In genomic region chr18:49723648-49724180, GRCh38 we compare ENCODE assay signal across 10 cellular contexts.
DNase-seq lines count a peak whose midpoint lies in the region; ATAC-seq and TF ChIP-seq lines count a peak whose summit lies in the region.
"Had no signal": no experiment of that assay in that cellular context is flagged by ENCODE, and none has a peak within 500 bp of the region (broad histone marks: within the 10 kb centered on the region; RNA-seq: fewer than 3 reads in every experiment).

No MANE protein-coding gene starts in this region.

- no peaks in the 10 kb centered on the region for H3K36me3 Mint-ChIP-seq in activated naive CD4-positive, alpha-beta T cell treated with anti-CD3 and anti-CD28 coated beads, Interleukin-2, amount 50 U/mL, for 72 hours

- TF ChIP-seq POLR2A in testis (IDR thresholded peaks at IDR 0.05): no peak

- no peaks in the 10 kb centered on the region for H3K27me3 ChIP-seq in Panc1 (ENCODE audit: control insufficient read depth, insufficient read depth, low read length)
- no peaks in the 10 kb centered on the region for H3K27me3 ChIP-seq in testis

- peaks cover 16% of the 10 kb centered on the region for H3K4me1 ChIP-seq in Panc1 (ENCODE audit: control insufficient read depth, insufficient read depth, low read length)
- peaks cover 5% of the 10 kb centered on the region for H3K4me1 ChIP-seq in testis

- H3K9me3 ChIP-seq in Panc1 (ENCODE audit: control insufficient read depth, insufficient read depth, low read depth, low read length) (no peaks in the 10 kb centered on the region), testis (no peaks in the 10 kb centered on the region)

- H3K4me3 ChIP-seq in Panc1 (ENCODE audit: low read depth in 2 of 2, low read length in 2 of 2) (peak overlapping the region in 1 of 2 experiments; percentile 37; a peak in 2 of 4 replicates), fibroblast of pulmonary artery (replicated peaks; ENCODE audit: low read depth, low read length) (no peak overlapping the region), testis (no peak overlapping the region)
- H3K4me3 ChIP-seq: lung had no signal

- H3K9me3 Mint-ChIP-seq in activated naive CD4-positive, alpha-beta T cell treated with anti-CD3 and anti-CD28 coated beads, Interleukin-2, amount 50 U/mL, for 72 hours: no peaks in the 10 kb centered on the region

- peak; percentile 80 to 91 for ATAC-seq in activated naive CD4-positive, alpha-beta T cell treated with anti-CD3 and anti-CD28 coated beads, Interleukin-2, amount 50 U/mL, for 72 hours
- peak; percentile 93 for ATAC-seq in Panc1

- no peak for DNase-seq in activated naive CD4-positive, alpha-beta T cell treated with anti-CD3 and anti-CD28 coated beads, Interleukin-2, amount 50 U/mL, for 72 hours (ENCODE audit: low spot score in 2 of 2)
- no peak for DNase-seq in activated naive CD4-positive, alpha-beta T cell (lab: John Stamatoyannopoulos, UW)
- DNase-seq in Panc1 (ENCODE audit: low read depth, low spot score): peak; percentile 28
- peak; percentile 93 for DNase-seq in fibroblast of pulmonary artery (ENCODE audit: low read depth)
- peak; percentile 55 for DNase-seq in testis
- DNase-seq in NCI-H2081 treated with DMSO at 0.1 percent for 48 hours (lab: John Stamatoyannopoulos, UW): no peak
- DNase-seq in OCI-M2 (lab: John Stamatoyannopoulos, UW; ENCODE audit: unreplicated experiment): no peak
- no peak for DNase-seq in HUDEP-2 (lab: John Stamatoyannopoulos, UW; ENCODE audit: unreplicated experiment in 76 of 76)
- DNase-seq: stimulated activated naive CD4-positive, alpha-beta T cell had no signal

- no peaks in the 10 kb centered on the region for H3K36me3 ChIP-seq in Panc1 (ENCODE audit: control insufficient read depth, insufficient read depth, low read length)
- H3K36me3 ChIP-seq in testis (ENCODE audit: low read depth, missing control alignments): no peaks in the 10 kb centered on the region

- CTCF ChIA-PET in Panc1 (lab: Charles Lee): no interaction called here

- 34 to 51% methylated on average over 13 of the region's 13 CpGs for WGBS in testis, 2 donors

- H3K27ac ChIP-seq in Panc1 (ENCODE audit: low read length) (peak overlapping the region; percentile 61), testis (peak overlapping the region in 1 of 2 donors; percentile 31)

- no TSS peak for BruUV-seq in Panc1 (replicated peaks; lab: Mats Ljungman, UMichigan)

- peak overlapping the region in 1 of 2 donors; percentile 33 for H3K27ac Mint-ChIP-seq in activated naive CD4-positive, alpha-beta T cell treated with anti-CD3 and anti-CD28 coated beads, Interleukin-2, amount 50 U/mL, for 72 hours

- intact Hi-C loops in Panc1 (cut with micrococcal nuclease; ENCODE audit: unreplicated experiment): no loop called here
- intact Hi-C loops in testis (cut with DNase I; ENCODE audit: low total_unique reads): no loop called here

- in situ Hi-C loops in Panc1 (cut with HindIII; ENCODE audit: low pct_unique_long_range_greater_than_20kb, low sequenced_read_pairs): no loop called here

- TF ChIP-seq CTCF in Panc1 (IDR thresholded peaks at IDR 0.05) (no peak), fibroblast of pulmonary artery (IDR thresholded peaks at IDR 0.05; ENCODE audit: low read length, missing control alignments) (no peak), testis (IDR thresholded peaks at IDR 0.05) (no peak)

- POLR2A ChIA-PET in Panc1 (lab: Charles Lee): no interaction called here

Comparison
In these comparisons a context has a peak if more than half of its experiments do, and no peak if none do; other contexts are left out.
1. DNase-seq: peak in Panc1 (single experiment), fibroblast of pulmonary artery (single experiment) and testis (single experiment); none in activated naive CD4-positive, alpha-beta T cell treated with anti-CD3 and anti-CD28 coated beads, Interleukin-2, amount 50 U/mL, for 72 hours (0 of 2), activated naive CD4-positive, alpha-beta T cell (0 of 4), NCI-H2081 treated with DMSO at 0.1 percent for 48 hours (single experiment), OCI-M2 (single experiment) and HUDEP-2 (0 of 76).